In genomic region chr15:89749526-89749925, GRCh38 we compare ENCODE assay signal across 10 cellular contexts. TPM values are rescaled to one million over a fixed set of nuclear protein-coding genes. Genes with fewer than 3 reads are reported as not detected.
DNase-seq lines count a peak whose midpoint lies in the region; TF ChIP-seq lines count a peak whose summit lies in the region.
"Had no signal": no experiment of that assay in that cellular context is flagged by ENCODE, and none has a peak within 500 bp of the region (broad histone marks: within the 10 kb centered on the region; RNA-seq: fewer than 3 reads in every experiment).

No MANE protein-coding gene starts in this region.

- no peak overlapping the region for H3K27ac Mint-ChIP-seq in nephron progenitor cell

- TF ChIP-seq CTCF in KMS-11 (conservative IDR thresholded peaks at IDR 0.05; ENCODE audit: low read depth, low read length) (no peak), mammary epithelial cell (conservative IDR thresholded peaks at IDR 0.05 in 1 of 2, IDR thresholded peaks at IDR 0.05 in 1 of 2; ENCODE audit: extremely low read depth in 1 of 2, insufficient read depth in 1 of 2, low read depth in 1 of 2, low read length in 2 of 2) (no peak), nephron progenitor cell (IDR thresholded peaks at IDR 0.05) (no peak)

- in situ Hi-C loops in mammary epithelial cell (cut with MboI; ENCODE audit: low sequenced_read_pairs in 2 of 2), result no loop called here

- DNase-seq in mammary epithelial cell, result no peak
- DNase-seq in nephron progenitor cell, result no peak
- no peak for DNase-seq in NCI-H2029 (lab: John Stamatoyannopoulos, UW)
- no peak for DNase-seq in GOT3 (lab: John Stamatoyannopoulos, UW)
- DNase-seq in NCI-H2227 treated with DMSO at 0.1 percent for 48 hours (lab: John Stamatoyannopoulos, UW), result no peak
- DNase-seq in NOMO-1 treated with DMSO at 0.1 percent for 48 hours (lab: John Stamatoyannopoulos, UW; ENCODE audit: unreplicated experiment), result no peak

- peaks cover 15 to 39% (median 31%) of the 10 kb centered on the region in 10 experiments; a peak in 19 of 20 replicates for H3K4me1 ChIP-seq in BLaER1 treated with 17β-estradiol and CSF1 and Interleukin-3, amounts not matched to agents 10 nM and 100 nM
- H3K4me1 ChIP-seq in KMS-11 (ENCODE audit: low read depth, poor library complexity, severe bottlenecking) (peaks cover 12% of the 10 kb centered on the region), mammary epithelial cell (ENCODE audit: insufficient read depth, low read length) (peaks cover 16% of the 10 kb centered on the region)

- H3K4me3 Mint-ChIP-seq in nephron progenitor cell, result peak overlapping the region; percentile 72

- intact Hi-C loops in mammary epithelial cell (cut with micrococcal nuclease), result no loop called here

- no peaks in the 10 kb centered on the region for H3K36me3 ChIP-seq in BLaER1 treated with 17β-estradiol and CSF1 and Interleukin-3, amounts not matched to agents 10 nM and 100 nM
- H3K36me3 ChIP-seq in KMS-11 (ENCODE audit: insufficient read depth), result no peaks in the 10 kb centered on the region
- no peaks in the 10 kb centered on the region for H3K36me3 ChIP-seq in mammary epithelial cell (ENCODE audit: insufficient read depth, low read length)

- WGBS in mammary epithelial cell (ENCODE audit: low coverage, missing lambda C conversion rate), result 100% methylated on average over 3 of the region's 4 CpGs

- no peaks in the 10 kb centered on the region for H3K36me3 Mint-ChIP-seq in nephron progenitor cell (ENCODE audit: low read depth)

- H4K20me1 ChIP-seq in BLaER1 treated with 17β-estradiol and CSF1 and Interleukin-3, amounts not matched to agents 10 nM and 100 nM, result peaks cover 0 to 14% (median 0%) of the 10 kb centered on the region in 11 experiments; a peak in 3 of 22 replicates
- no peaks in the 10 kb centered on the region for H4K20me1 ChIP-seq in KMS-11 (ENCODE audit: insufficient read depth)
- no peaks in the 10 kb centered on the region for H4K20me1 ChIP-seq in mammary epithelial cell (ENCODE audit: insufficient read depth, low read length)

- H3K4me2 ChIP-seq in BLaER1 treated with 17β-estradiol and CSF1 and Interleukin-3, amounts not matched to agents 10 nM and 100 nM, result peak overlapping the region in 9 of 11 experiments; percentile 93 to 99 (median 96); a peak in 16 of 22 replicates
- H3K4me2 ChIP-seq in KMS-11 (peak overlapping the region; percentile 91), mammary epithelial cell (ENCODE audit: insufficient read depth, low read depth, low read length) (no peak overlapping the region)

- no peaks in the 10 kb centered on the region for H3K9me3 ChIP-seq in BLaER1 treated with 17β-estradiol and CSF1 and Interleukin-3, amounts not matched to agents 10 nM and 100 nM (replicated peaks in 1 of 11)
- H3K9me3 ChIP-seq in mammary epithelial cell (replicated peaks; ENCODE audit: insufficient read depth, low read length), result no peaks in the 10 kb centered on the region

- dilution Hi-C loops in mammary epithelial cell (cut with HindIII; ENCODE audit: low sequenced_read_pairs), result no loop called here

- no peaks in the 10 kb centered on the region for H3K9me3 Mint-ChIP-seq in nephron progenitor cell

- peak overlapping the region in 1 of 11 experiments; percentile 79; a peak in 1 of 22 replicates for H3K9ac ChIP-seq in BLaER1 treated with 17β-estradiol and CSF1 and Interleukin-3, amounts not matched to agents 10 nM and 100 nM
- H3K9ac ChIP-seq in KMS-11, result peak overlapping the region; percentile 74; the same call in 1 of the 2 replicates
- no peak overlapping the region for H3K9ac ChIP-seq in mammary epithelial cell (ENCODE audit: insufficient read depth, low read length)

- peak overlapping the region; percentile 87 for H2AFZ ChIP-seq in KMS-11 (ENCODE audit: low read depth)
- H2AFZ ChIP-seq in mammary epithelial cell (ENCODE audit: low read depth, low read length), result peak overlapping the region; percentile 98

- H3K27ac ChIP-seq in BLaER1 treated with 17β-estradiol and CSF1 and Interleukin-3, amounts not matched to agents 10 nM and 100 nM, result no peak overlapping the region
- H3K27ac ChIP-seq in KMS-11 (no peak overlapping the region), mammary epithelial cell (ENCODE audit: insufficient read depth, low read depth, low read length) (no peak overlapping the region)

- no TSS peak for BruUV-seq in mammary epithelial cell (replicated peaks; lab: Mats Ljungman, UMichigan)

- H3K4me3 ChIP-seq in BLaER1 treated with 17β-estradiol and CSF1 and Interleukin-3, amounts not matched to agents 10 nM and 100 nM, result 0 out of 20 replicates have a peak overlapping the region, but pooled peaks of 1 of the 10 experiments have one; percentile 70
- H3K4me3 ChIP-seq in KMS-11 (IDR thresholded peaks at IDR 0.05; ENCODE audit: insufficient read depth, low read depth, low read length) (no peak overlapping the region), mammary epithelial cell (replicated peaks in 1 of 3; ENCODE audit: insufficient read depth in 1 of 3, low read depth in 2 of 3, low read length in 3 of 3) (no peak overlapping the region)

- CTCF ChIA-PET in mammary epithelial cell (lab: Charles Lee; ENCODE audit: low non-redundant PET), result no interaction called here

- peaks cover 20% of the 10 kb centered on the region for H3K4me1 Mint-ChIP-seq in nephron progenitor cell

- H3K79me2 ChIP-seq in KMS-11 (ENCODE audit: insufficient read depth, low read depth) (no peaks in the 10 kb centered on the region), mammary epithelial cell (ENCODE audit: insufficient read depth, low read length) (no peaks in the 10 kb centered on the region)

- H3K27me3 ChIP-seq in BLaER1 treated with 17β-estradiol and CSF1 and Interleukin-3, amounts not matched to agents 10 nM and 100 nM, result peaks cover 28 to 48% (median 40%) of the 10 kb centered on the region in 11 experiments
- no peaks in the 10 kb centered on the region for H3K27me3 ChIP-seq in KMS-11 (ENCODE audit: insufficient read depth, low read depth)
- H3K27me3 ChIP-seq in mammary epithelial cell (ENCODE audit: insufficient read depth, low read length), result no peaks in the 10 kb centered on the region

- H3K27me3 Mint-ChIP-seq in nephron progenitor cell (ENCODE audit: low read depth, poor library complexity), result peaks cover 24% of the 10 kb centered on the region

RNA-seq across cellular contexts. Expression of gene MESP1, which starts 1.5 kb away (rescaled TPM):
- under 1 TPM in 1 of 2 donors, not detected in 1; under 0.01 TPM for total RNA-seq in mammary epithelial cell
- polyA plus RNA-seq in mammary epithelial cell, result not detected
- polyA minus RNA-seq in mammary epithelial cell, result not detected

RNA-seq across cellular contexts. Expression of gene MESP2, which starts 26.6 kb away (rescaled TPM):
- total RNA-seq in mammary epithelial cell, result under 1 TPM in 1 of 2 donors, not detected in 1; 0.31 TPM
- polyA plus RNA-seq in mammary epithelial cell, result 0.10 TPM
- not detected for polyA minus RNA-seq in mammary epithelial cell

RNA-seq across cellular contexts. Expression of gene WDR93, which starts 58.9 kb away (rescaled TPM):
- under 1 TPM in 1 of 2 donors, not detected in 1; 0.17 TPM for total RNA-seq in mammary epithelial cell
- polyA plus RNA-seq in mammary epithelial cell, result 0.03 TPM
- not detected for polyA minus RNA-seq in mammary epithelial cell
- total RNA-seq: LHCN-M2, posterior vena cava had no signal

RNA-seq across cellular contexts. Expression of gene PEX11A, which starts 59.0 kb away (rescaled TPM):
- 1 to 10 TPM; 4.3 to 7.3 TPM for total RNA-seq in mammary epithelial cell
- polyA plus RNA-seq in mammary epithelial cell, result 4.9 TPM
- not detected for polyA minus RNA-seq in mammary epithelial cell
